ENCODE assay signal across 22 cellular contexts in genomic region chr7:77242068-77242467, GRCh38. TPM values are rescaled to one million over a fixed set of nuclear protein-coding genes. Genes with fewer than 3 reads are reported as not detected.
A peak's percentile ranks its signal among the peaks of the same experiment; 100 is the strongest.
DNase-seq lines count a peak whose midpoint lies in the region; ATAC-seq and TF ChIP-seq lines count a peak whose summit lies in the region.
"Had no signal": no experiment of that assay in that cellular context is flagged by ENCODE, and none has a peak within 500 bp of the region (broad histone marks: within the 10 kb centered on the region; RNA-seq: fewer than 3 reads in every experiment).

No MANE protein-coding gene starts in this region.

- POLR2A ChIA-PET in WTC11 (lab: Charles Lee): no interaction called here

- WGBS in transverse colon (ENCODE audit: low coverage in 1 of 2), 2 donors: 56 to 85% methylated on average over 2 of the region's 2 CpGs

- H3K4me1 ChIP-seq in cardiac muscle cell (ENCODE audit: low read depth) (peaks cover 55% of the 10 kb centered on the region), muscle layer of colon (ENCODE audit: insufficient read depth, low read length) (peaks cover 42% of the 10 kb centered on the region), transverse colon (peaks cover 0 to 12% (median 2%) of the 10 kb centered on the region in 4 donors)

- DNase-seq in WTC11 (ENCODE audit: low spot score): no peak
- peak in 1 of 2 donors; percentile 36 for DNase-seq in cardiac muscle cell (ENCODE audit: low read depth in 1 of 2, low spot score in 1 of 2)
- DNase-seq in transverse colon: no peak
- no peak for DNase-seq in MV-4-11 (lab: John Stamatoyannopoulos, UW)
- DNase-seq in stimulated activated CD4-positive, alpha-beta T cell treated with anti-CD3 and anti-CD28 coated beads, Interleukin-4, amount 100 ng/mL, for 1 hour: no peak
- DNase-seq: activated CD4-positive, alpha-beta T cell treated with anti-CD3 and anti-CD28 coated beads, Interleukin-2, amount 10 ng/mL, durations not matched to agents 7 days and 5 days; activated naive CD4-positive, alpha-beta T cell treated with anti-CD3 and anti-CD28 coated beads, Interleukin-2, amount 50 U/mL, for 16 hours; CD4-positive, CD25-positive, alpha-beta regulatory T cell; dermis blood vessel endothelial cell; glutamatergic neuron; naive thymus-derived CD8-positive, alpha-beta T cell; NCI-H1092; NCI-H1930; NCI-H345; NCI-H774; stimulated activated naive CD8-positive, alpha-beta T cell treated with anti-CD3 and anti-CD28 coated beads, Interleukin-15, amount 100 ng/mL, for 72 hours; upper lobe of right lung had no signal

- TF ChIP-seq CTCF in WTC11 (IDR thresholded peaks at IDR 0.05) (no peak), cardiac muscle cell (IDR thresholded peaks at IDR 0.05; ENCODE audit: low read depth, low read length) (no peak), transverse colon (IDR thresholded peaks at IDR 0.05) (no peak)

- H3K27me3 Mint-ChIP-seq in WTC11 (ENCODE audit: low read depth): no peaks in the 10 kb centered on the region
- H3K27me3 Mint-ChIP-seq: activated CD4-positive, alpha-beta T cell treated with anti-CD3 and anti-CD28 coated beads, Interleukin-2, amount 10 ng/mL, durations not matched to agents 7 days and 5 days; CD4-positive, CD25-positive, alpha-beta regulatory T cell; naive thymus-derived CD8-positive, alpha-beta T cell; stimulated activated naive CD8-positive, alpha-beta T cell treated with anti-CD3 and anti-CD28 coated beads, Interleukin-15, amount 100 ng/mL, for 72 hours had no signal

- in situ Hi-C loops in transverse colon (cut with MboI; ENCODE audit: low pct_ligation_motif_present in 1 of 4, low pct_unique_long_range_greater_than_20kb in 1 of 4, low sequenced_read_pairs in 3 of 4): loop anchor here in 1 of 4 donors (25.0 kb wide), 1 partner anchor 105 kb away; no protein-coding TSS in a partner anchor

- H3K27me3 ChIP-seq in cardiac muscle cell (no peaks in the 10 kb centered on the region), muscle layer of colon (ENCODE audit: control insufficient read depth in 1 of 2, insufficient read depth in 2 of 2, low read length in 2 of 2) (no peaks in the 10 kb centered on the region), transverse colon (no peaks in the 10 kb centered on the region)
- H3K27me3 ChIP-seq: upper lobe of right lung had no signal

- H3K36me3 ChIP-seq in cardiac muscle cell (no peaks in the 10 kb centered on the region), muscle layer of colon (ENCODE audit: insufficient read depth, low read length) (no peaks in the 10 kb centered on the region), transverse colon (no peaks in the 10 kb centered on the region)
- H3K36me3 ChIP-seq: upper lobe of right lung had no signal

- no peak for TF ChIP-seq EP300 in transverse colon (IDR thresholded peaks at IDR 0.05; ENCODE audit: low read depth)

- peaks cover 25% of the 10 kb centered on the region for H3K4me1 Mint-ChIP-seq in WTC11

- CTCF ChIA-PET in WTC11 (lab: Charles Lee): interaction anchor here (1.2 kb wide), 1 partner anchor 90 kb away, joined by 4 read pairs; no protein-coding TSS in a partner anchor

- no peaks in the 10 kb centered on the region for H3K9me3 ChIP-seq in cardiac muscle cell (ENCODE audit: low read depth)
- H3K9me3 ChIP-seq in muscle layer of colon (ENCODE audit: low read length): no peaks in the 10 kb centered on the region
- no peaks in the 10 kb centered on the region for H3K9me3 ChIP-seq in transverse colon
- H3K9me3 ChIP-seq: upper lobe of right lung had no signal

- TF ChIP-seq POLR2A in transverse colon (IDR thresholded peaks at IDR 0.05): no peak

- no peak overlapping the region for H3K4me3 Mint-ChIP-seq in WTC11
- H3K4me3 Mint-ChIP-seq: activated CD4-positive, alpha-beta T cell treated with anti-CD3 and anti-CD28 coated beads, Interleukin-2, amount 10 ng/mL, durations not matched to agents 7 days and 5 days; activated T-helper 1 cell treated with anti-CD3 and anti-CD28 coated beads, Interleukin-12 subunit alpha, Interleukin-12 subunit beta, Interleukin-2, Interleukin-4 antibody, amounts not matched to agents 30 ng/mL and 10 ng/mL and 1 ng/mL, durations not matched to agents 14 hours and 24 hours and 36 hours; CD4-positive, CD25-positive, alpha-beta regulatory T cell; naive thymus-derived CD8-positive, alpha-beta T cell; stimulated activated naive CD8-positive, alpha-beta T cell treated with anti-CD3 and anti-CD28 coated beads, Interleukin-15, amount 100 ng/mL, for 72 hours had no signal

- intact Hi-C loops in transverse colon (cut with DNase I; ENCODE audit: low total_unique reads): no loop called here

- no peaks in the 10 kb centered on the region for H3K9me3 Mint-ChIP-seq in WTC11
- H3K9me3 Mint-ChIP-seq: CD4-positive, CD25-positive, alpha-beta regulatory T cell; naive thymus-derived CD8-positive, alpha-beta T cell had no signal

- no peak overlapping the region for H3K9ac ChIP-seq in muscle layer of colon (ENCODE audit: low read length)

- H3K4me3 ChIP-seq in cardiac muscle cell: no peak overlapping the region
- peak overlapping the region in 1 of 2 donors; percentile 10 for H3K4me3 ChIP-seq in muscle layer of colon (ENCODE audit: low read depth in 1 of 2, low read length in 2 of 2)
- H3K4me3 ChIP-seq in transverse colon: no peak overlapping the region
- H3K4me3 ChIP-seq: upper lobe of right lung had no signal

- no peak overlapping the region for H3K27ac Mint-ChIP-seq in WTC11
- H3K27ac Mint-ChIP-seq: activated CD4-positive, alpha-beta T cell treated with anti-CD3 and anti-CD28 coated beads, Interleukin-2, amount 10 ng/mL, durations not matched to agents 7 days and 5 days; activated T-helper 1 cell treated with anti-CD3 and anti-CD28 coated beads, Interleukin-12 subunit alpha, Interleukin-12 subunit beta, Interleukin-2, Interleukin-4 antibody, amounts not matched to agents 30 ng/mL and 10 ng/mL and 1 ng/mL, durations not matched to agents 14 hours and 24 hours and 36 hours; stimulated activated naive CD8-positive, alpha-beta T cell treated with anti-CD3 and anti-CD28 coated beads, Interleukin-15, amount 100 ng/mL, for 72 hours had no signal

- ATAC-seq in WTC11: peak; percentile 58; the same call in 1 of the 2 replicates
- no peak for ATAC-seq in GM18520 (IDR thresholded peaks at IDR 0.05; ENCODE audit: unreplicated experiment)
- ATAC-seq in GM19324 (IDR thresholded peaks at IDR 0.05; ENCODE audit: low FRiP score, unreplicated experiment): no peak
- ATAC-seq: naive thymus-derived CD8-positive, alpha-beta T cell; stimulated activated naive CD8-positive, alpha-beta T cell treated with anti-CD3 and anti-CD28 coated beads, Interleukin-15, amount 100 ng/mL, for 72 hours; upper lobe of right lung had no signal

- no peaks in the 10 kb centered on the region for H3K36me3 Mint-ChIP-seq in WTC11

- H3K27ac ChIP-seq in cardiac muscle cell (peak overlapping the region; percentile 97), muscle layer of colon (ENCODE audit: low read depth, low read length) (peak overlapping the region; percentile 68), transverse colon (peak overlapping the region; percentile 48 to 68 (median 58))
- H3K27ac ChIP-seq: RWPE1, upper lobe of right lung had no signal

TF ChIP-seq in WTC11, 78 proteins besides CTCF, POLR2A, EP300 and RAD21:
- TF ChIP-seq ATF2 (CRISPR knock-in tag; IDR thresholded peaks at IDR 0.05; ENCODE audit: borderline replicate concordance, low read depth) (no peak), ESRRA (CRISPR knock-in tag; IDR thresholded peaks at IDR 0.05; ENCODE audit: borderline replicate concordance) (no peak), OVOL2 (CRISPR knock-in tag; IDR thresholded peaks at IDR 0.05; ENCODE audit: borderline replicate concordance) (no peak), ZNF232 (CRISPR knock-in tag; IDR thresholded peaks at IDR 0.05) (no peak), ZNF396 (CRISPR knock-in tag; IDR thresholded peaks at IDR 0.05; ENCODE audit: borderline replicate concordance) (no peak), ZNF281 (CRISPR knock-in tag; IDR thresholded peaks at IDR 0.05) (no peak)

RNA-seq across cellular contexts. Expression of gene FGL2, which starts 42.4 kb away (rescaled TPM):
- 0.05 TPM in 1 of 3 replicates, not detected in the others for total RNA-seq in WTC11 (2021)
- 0.14 and 0.51 TPM in 2 replicates for total RNA-seq in cardiac muscle cell
- 0.10 and 0.13 TPM in 2 replicates for polyA plus RNA-seq in cardiac muscle cell
- 10 to 100 TPM; 23.1 to 45.2 (median 33.6) TPM for total RNA-seq in transverse colon

Comparison
In these comparisons a context has a peak if more than half of its experiments do, and no peak if none do; other contexts are left out.
1. RNA of gene FGL2, which starts 42.4 kb away (total RNA-seq): 23.1 to 45.2 TPM in transverse colon; 0.14 to 0.51 TPM in cardiac muscle cell and 0.05 TPM in WTC11; every median in the first group is over 10 times any median in the second.
2. Peak in every context shown above with its lines, with median percentiles within 50 percentile points of each other: H3K27ac ChIP-seq.